In genomic region chr22:47276219-47276843, GRCh38 we compare ENCODE assay signal across 12 cellular contexts.
"Had no signal": no experiment of that assay in that cellular context is flagged by ENCODE, and none has a peak within 500 bp of the region (broad histone marks: within the 10 kb centered on the region; RNA-seq: fewer than 3 reads in every experiment).

No MANE protein-coding gene starts in this region.

- H3K27ac Mint-ChIP-seq: activated CD8-positive, alpha-beta T cell treated with anti-CD3 and anti-CD28 coated beads, Interleukin-2, amount 10 ng/mL, durations not matched to agents 7 days and 5 days; activated naive CD4-positive, alpha-beta T cell treated with anti-CD3 and anti-CD28 coated beads, Interleukin-2, amount 10 ng/mL, durations not matched to agents 7 days and 5 days; naive thymus-derived CD4-positive, alpha-beta T cell; T-helper 1 cell treated with Interleukin-12 subunit alpha and Interleukin-12 subunit beta and Interleukin-4 antibody, amounts not matched to agents 30 μg/mL and 1 μg/mL, for 36 hours had no signal

- DNase-seq: activated CD4-positive, alpha-beta T cell treated with anti-CD3 and anti-CD28 coated beads for 4 hours; activated CD8-positive, alpha-beta memory T cell treated with anti-CD3 and anti-CD28 coated beads, Interleukin-2, amount 50 U/mL, for 48 hours; activated CD8-positive, alpha-beta T cell treated with anti-CD3 and anti-CD28 coated beads, Interleukin-2, amount 10 ng/mL, durations not matched to agents 7 days and 5 days; activated naive CD4-positive, alpha-beta T cell treated with anti-CD3 and anti-CD28 coated beads, Interleukin-2, amount 10 ng/mL, durations not matched to agents 7 days and 5 days; effector memory CD4-positive, alpha-beta T cell; head of caudate nucleus; naive thymus-derived CD4-positive, alpha-beta T cell; stimulated activated CD4-positive, alpha-beta T cell treated with anti-CD3 and anti-CD28 coated beads, Interleukin-2, amount 100 ng/mL, for 24 hours; stimulated activated naive CD4-positive, alpha-beta T cell had no signal

- H3K4me1 Mint-ChIP-seq: activated naive CD4-positive, alpha-beta T cell treated with anti-CD3 and anti-CD28 coated beads, Interleukin-2, amount 10 ng/mL, durations not matched to agents 7 days and 5 days; central memory CD8-positive, alpha-beta T cell had no signal

- ATAC-seq: activated CD8-positive, alpha-beta T cell treated with anti-CD3 and anti-CD28 coated beads, Interleukin-2, amount 10 ng/mL, durations not matched to agents 7 days and 5 days; naive thymus-derived CD4-positive, alpha-beta T cell had no signal

- H3K4me3 Mint-ChIP-seq: activated CD8-positive, alpha-beta T cell treated with anti-CD3 and anti-CD28 coated beads, Interleukin-2, amount 10 ng/mL, durations not matched to agents 7 days and 5 days; activated naive CD4-positive, alpha-beta T cell treated with anti-CD3 and anti-CD28 coated beads, Interleukin-2, amount 10 ng/mL, durations not matched to agents 7 days and 5 days; brain; central memory CD8-positive, alpha-beta T cell; naive thymus-derived CD4-positive, alpha-beta T cell; T-helper 1 cell treated with Interleukin-12 subunit alpha and Interleukin-12 subunit beta and Interleukin-4 antibody, amounts not matched to agents 30 μg/mL and 1 μg/mL, for 36 hours had no signal

- H3K36me3 Mint-ChIP-seq: activated naive CD4-positive, alpha-beta T cell treated with anti-CD3 and anti-CD28 coated beads, Interleukin-2, amount 10 ng/mL, durations not matched to agents 7 days and 5 days; brain; naive thymus-derived CD4-positive, alpha-beta T cell had no signal

- H3K9me3 Mint-ChIP-seq: activated naive CD4-positive, alpha-beta T cell treated with anti-CD3 and anti-CD28 coated beads, Interleukin-2, amount 10 ng/mL, durations not matched to agents 7 days and 5 days; central memory CD8-positive, alpha-beta T cell; T-helper 1 cell treated with Interleukin-12 subunit alpha and Interleukin-12 subunit beta and Interleukin-4 antibody, amounts not matched to agents 30 μg/mL and 1 μg/mL, for 36 hours had no signal
